In the genomic region with DNA sequence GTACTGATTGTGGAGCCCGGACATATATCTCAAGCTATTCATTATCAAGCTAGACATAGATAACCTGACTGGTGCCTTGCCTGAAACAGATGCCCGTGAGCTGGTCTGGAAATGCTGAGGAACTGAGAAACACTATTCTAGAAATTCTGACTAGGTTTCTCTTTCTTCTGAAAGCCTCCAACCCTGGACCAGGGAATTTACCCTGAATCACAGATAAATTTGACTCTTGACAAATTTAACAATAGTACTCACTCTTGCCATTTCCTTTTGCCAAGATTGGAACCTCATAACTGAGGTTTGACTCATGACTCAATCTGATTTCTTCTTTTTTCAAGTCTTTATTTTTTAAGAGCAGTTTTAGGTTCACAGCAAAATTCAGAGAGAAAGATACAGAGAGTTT, we compare ENCODE assay signal across 15 cellular contexts.
DNase-seq lines count a peak whose midpoint lies in the region; ATAC-seq and TF ChIP-seq lines count a peak whose summit lies in the region.
"Had no signal": no experiment of that assay in that cellular context is flagged by ENCODE, and none has a peak within 500 bp of the region (broad histone marks: within the 10 kb centered on the region; RNA-seq: fewer than 3 reads in every experiment).

No MANE protein-coding gene starts in this region.

- intact Hi-C loops in esophagus muscularis mucosa (cut with DNase I) (no loop called here), lower leg skin (cut with DNase I; ENCODE audit: low total_unique reads) (no loop called here), Right ventricle myocardium inferior (cut with DNase I) (no loop called here)

- TF ChIP-seq POLR2A in esophagus muscularis mucosa (IDR thresholded peaks at IDR 0.05; ENCODE audit: low read depth) (no peak), lower leg skin (IDR thresholded peaks at IDR 0.05) (no peak)

- peak; percentile 57 for ATAC-seq in GM21367 (IDR thresholded peaks at IDR 0.05; ENCODE audit: unreplicated experiment)
- peak; percentile 49 for ATAC-seq in HG03175 (IDR thresholded peaks at IDR 0.05; ENCODE audit: unreplicated experiment)
- ATAC-seq in GM19023 (IDR thresholded peaks at IDR 0.05; ENCODE audit: unreplicated experiment): no peak
- no peak for ATAC-seq in Right ventricle myocardium inferior
- ATAC-seq: mucosa of descending colon had no signal

- in situ Hi-C loops in GM13976 (cut with MboI; ENCODE audit: low sequenced_read_pairs, unreplicated experiment): no loop called here

- TF ChIP-seq CTCF in GM13976 (IDR thresholded peaks at IDR 0.05; ENCODE audit: borderline replicate concordance, control extremely low read depth, extremely low read depth, insufficient read depth, missing control alignments): no peak
- no peak for TF ChIP-seq CTCF in esophagus muscularis mucosa (IDR thresholded peaks at IDR 0.05)
- TF ChIP-seq CTCF in lower leg skin (IDR thresholded peaks at IDR 0.05): no peak

- peaks cover 0 to 5% (median 0%) of the 10 kb centered on the region in 4 donors for H3K4me1 ChIP-seq in esophagus muscularis mucosa

- H3K9me3 ChIP-seq in esophagus muscularis mucosa: peaks cover 0 to 16% (median 12%) of the 10 kb centered on the region in 4 donors
- H3K9me3 ChIP-seq: mucosa of descending colon had no signal

- H3K4me3 ChIP-seq in esophagus muscularis mucosa (no peak overlapping the region), lower leg skin (ENCODE audit: low read depth, poor library complexity, severe bottlenecking) (no peak overlapping the region)
- H3K4me3 ChIP-seq: mucosa of descending colon had no signal

- H3K36me3 ChIP-seq in esophagus muscularis mucosa: no peaks in the 10 kb centered on the region

- no peak for TF ChIP-seq EP300 in esophagus muscularis mucosa (IDR thresholded peaks at IDR 0.05)

- no peak overlapping the region for H3K27ac ChIP-seq in esophagus muscularis mucosa (replicated peaks in 1 of 4)

- 73% methylated on average over 2 of the region's 2 CpGs for WGBS in esophagus muscularis mucosa
- WGBS in lower leg skin, 2 donors: 70 to 75% methylated on average over 2 of the region's 2 CpGs

- H3K27me3 ChIP-seq in esophagus muscularis mucosa: no peaks in the 10 kb centered on the region

- DNase-seq in GM13976 (ENCODE audit: low spot score) (peak; percentile 52), esophagus muscularis mucosa (ENCODE audit: extremely low spot score) (peak; percentile 8), NCI-H1105 (lab: John Stamatoyannopoulos, UW) (no peak), lower leg skin (ENCODE audit: low spot score in 2 of 2) (no peak), Right ventricle myocardium inferior (ENCODE audit: missing footprints) (no peak)
- DNase-seq: activated CD4-positive, alpha-beta T cell treated with anti-CD3 and anti-CD28 coated beads, Interleukin-2, amount 10 ng/mL, durations not matched to agents 24 days and 14 days; central memory CD4-positive, alpha-beta T cell; GF-D8; KBM-7; mucosa of descending colon; NCI-H2029; stimulated activated CD4-positive, alpha-beta T cell treated with anti-CD3 and anti-CD28 coated beads, Interleukin-4, amount 100 ng/mL, for 4 hours had no signal

Comparison
In these comparisons a context has a peak if more than half of its experiments do, and no peak if none do; other contexts are left out.
1. DNase-seq: peak in GM13976 (single experiment) and esophagus muscularis mucosa (single experiment); none in NCI-H1105 (single experiment), lower leg skin (0 of 2) and Right ventricle myocardium inferior (single experiment).
2. ATAC-seq: peak in GM21367 (single experiment) and HG03175 (single experiment); none in GM19023 (single experiment) and Right ventricle myocardium inferior (single experiment).